19 cellular contexts compared by ENCODE assay signal in the genomic region with DNA sequence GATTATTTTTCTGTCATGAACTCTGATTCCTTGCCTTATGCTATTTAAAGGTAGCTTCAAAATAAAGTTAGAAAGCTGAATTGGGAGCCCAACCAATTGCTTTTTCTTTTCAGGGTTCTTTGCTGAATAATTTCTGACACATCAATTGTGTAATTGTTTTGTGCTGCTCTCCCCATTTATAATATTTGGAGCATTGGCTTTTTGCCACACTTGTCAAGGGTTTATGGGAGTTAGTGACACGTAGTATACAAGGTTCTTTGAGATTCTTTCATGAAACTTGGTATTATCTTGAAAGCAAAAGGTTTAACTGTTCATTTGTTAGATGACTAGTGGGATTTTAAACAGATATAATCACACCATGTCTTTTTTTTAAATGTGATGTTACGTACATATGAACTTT.
DNase-seq lines count a peak whose midpoint lies in the region; ATAC-seq, FAIRE-seq and TF ChIP-seq lines count a peak whose summit lies in the region.
"Had no signal": no experiment of that assay in that cellular context is flagged by ENCODE, and none has a peak within 500 bp of the region (broad histone marks: within the 10 kb centered on the region; RNA-seq: fewer than 3 reads in every experiment).

No MANE protein-coding gene starts in this region.

- H2AFZ ChIP-seq in OCI-LY1 (ENCODE audit: low read length) (no peak overlapping the region), astrocyte (ENCODE audit: low read depth, low read length) (no peak overlapping the region)
- H2AFZ ChIP-seq: PC-9 had no signal

- H3K9me2 ChIP-seq in OCI-LY1 (ENCODE audit: low read depth, low read length), result no peaks in the 10 kb centered on the region

- no peak for TF ChIP-seq CTCF in OCI-LY1 (IDR thresholded peaks at IDR 0.05; ENCODE audit: low read length)
- TF ChIP-seq CTCF in astrocyte (IDR thresholded peaks at IDR 0.05; ENCODE audit: insufficient read depth, low read depth, low read length), result no peak
- no peak for TF ChIP-seq CTCF in fibroblast of pulmonary artery (IDR thresholded peaks at IDR 0.05; ENCODE audit: low read length, missing control alignments)
- TF ChIP-seq CTCF in pancreas (IDR thresholded peaks at IDR 0.05), result no peak

- intact Hi-C loops in pancreas (cut with DNase I), result no loop called here

- H3K27ac Mint-ChIP-seq in astrocyte (ENCODE audit: unreplicated experiment), result no peak overlapping the region
- no peak overlapping the region for H3K27ac Mint-ChIP-seq in stimulated activated naive B cell treated with anti-CD40 and anti-IgM and Interleukin-4, amounts not matched to agents 10 μg/mL and 1 μg/mL and 100 μg/mL, for 72 hours

- peaks cover 56% of the 10 kb centered on the region for H3K4me1 ChIP-seq in OCI-LY1 (ENCODE audit: insufficient read depth, low read length, severe bottlenecking)
- no peaks in the 10 kb centered on the region for H3K4me1 ChIP-seq in astrocyte (ENCODE audit: insufficient read depth, low read length)
- peaks cover 0 to 4% (median 4%) of the 10 kb centered on the region in 3 donors for H3K4me1 ChIP-seq in pancreas

- H3K36me3 Mint-ChIP-seq in astrocyte (ENCODE audit: low read depth, unreplicated experiment), result no peaks in the 10 kb centered on the region
- H3K36me3 Mint-ChIP-seq in stimulated activated naive B cell treated with anti-CD40 and anti-IgM and Interleukin-4, amounts not matched to agents 10 μg/mL and 1 μg/mL and 100 μg/mL, for 72 hours, result peaks cover 0 to 10% of the 10 kb centered on the region in 2 donors
- H3K36me3 Mint-ChIP-seq: CD4-positive, CD25-positive, alpha-beta regulatory T cell; IgD-negative memory B cell had no signal

- no peaks in the 10 kb centered on the region for H3K9me3 ChIP-seq in OCI-LY1 (ENCODE audit: low read length)
- no peaks in the 10 kb centered on the region for H3K9me3 ChIP-seq in astrocyte (ENCODE audit: insufficient read depth, low read depth, low read length)
- H3K9me3 ChIP-seq in pancreas, result no peaks in the 10 kb centered on the region

- H3K4me3 ChIP-seq in OCI-LY1 (ENCODE audit: low read depth, low read length, poor library complexity, severe bottlenecking) (no peak overlapping the region), astrocyte (ENCODE audit: insufficient read depth, low read depth, low read length) (no peak overlapping the region), fibroblast of pulmonary artery (replicated peaks; ENCODE audit: low read depth, low read length) (no peak overlapping the region), pancreas (no peak overlapping the region)
- H3K4me3 ChIP-seq: PC-9, SK-N-MC had no signal

- H3K4me2 ChIP-seq in OCI-LY1 (ENCODE audit: low read length), result no peak overlapping the region
- no peak overlapping the region for H3K4me2 ChIP-seq in astrocyte (ENCODE audit: low read length)
- H3K4me2 ChIP-seq: PC-9 had no signal

- no peaks in the 10 kb centered on the region for H3K27me3 ChIP-seq in OCI-LY1 (ENCODE audit: insufficient read depth, low read length)
- no peaks in the 10 kb centered on the region for H3K27me3 ChIP-seq in astrocyte (ENCODE audit: insufficient read depth, low read length)
- peaks cover 0 to 5% (median 0%) of the 10 kb centered on the region in 4 donors for H3K27me3 ChIP-seq in pancreas

- H3K79me2 ChIP-seq in OCI-LY1 (ENCODE audit: insufficient read depth, low read length) (no peaks in the 10 kb centered on the region), astrocyte (ENCODE audit: insufficient read depth, low read length) (no peaks in the 10 kb centered on the region)

- no peak overlapping the region for H3K4me3 Mint-ChIP-seq in astrocyte (ENCODE audit: unreplicated experiment)
- H3K4me3 Mint-ChIP-seq in stimulated activated naive B cell treated with anti-CD40 and anti-IgM and Interleukin-4, amounts not matched to agents 10 μg/mL and 1 μg/mL and 100 μg/mL, for 72 hours, result no peak overlapping the region
- H3K4me3 Mint-ChIP-seq: CD4-positive, CD25-positive, alpha-beta regulatory T cell; IgD-negative memory B cell had no signal

- no peak for ATAC-seq in pancreas
- no peak for ATAC-seq in stimulated activated naive B cell treated with anti-CD40 and anti-IgM and Interleukin-4, amounts not matched to agents 10 μg/mL and 1 μg/mL and 100 μg/mL, for 72 hours (replicated peaks)

- H3K9ac ChIP-seq in OCI-LY1 (ENCODE audit: low read length) (no peak overlapping the region), astrocyte (ENCODE audit: low read length) (no peak overlapping the region)

- 44 to 52% methylated on average over 2 of the region's 2 CpGs for WGBS in pancreas, 2 donors

- DNase-seq in astrocyte (ENCODE audit: low read depth) (no peak), fibroblast of pulmonary artery (ENCODE audit: low read depth) (peak; percentile 8), pancreas (no peak), foreskin melanocyte (no peak)
- DNase-seq in activated CD8-positive, alpha-beta memory T cell treated with anti-CD3 and anti-CD28 coated beads, Interleukin-2, amount 50 U/mL, for 48 hours, result no peak
- DNase-seq in stimulated activated naive B cell treated with anti-CD40 and anti-IgM and Interleukin-4, amounts not matched to agents 10 μg/mL and 1 μg/mL and 100 μg/mL, for 72 hours, result no peak
- DNase-seq: CD4-positive, CD25-positive, alpha-beta regulatory T cell; NCI-H1694 treated with DMSO at 0.1 percent for 48 hours; NCI-H2081 treated with DMSO at 0.1 percent for 48 hours; NCI-H446 treated with DMSO at 0.1 percent for 48 hours; NCI-H526 treated with DMSO at 0.1 percent for 48 hours; PC-9; RPMI8226; SHP77 had no signal

- 0 out of 2 replicates have a peak, but pooled peaks cover 3% of the 10 kb centered on the region for H3F3A ChIP-seq in OCI-LY1 (ENCODE audit: insufficient read depth, low read length)

- H3K36me3 ChIP-seq in OCI-LY1 (ENCODE audit: insufficient read depth, low read length), result peaks cover 41% of the 10 kb centered on the region
- no peaks in the 10 kb centered on the region for H3K36me3 ChIP-seq in astrocyte (ENCODE audit: insufficient read depth, low read length)
- H3K36me3 ChIP-seq in pancreas, result no peaks in the 10 kb centered on the region

- H4K20me1 ChIP-seq in OCI-LY1 (ENCODE audit: insufficient read depth, low read length), result no peaks in the 10 kb centered on the region
- no peaks in the 10 kb centered on the region for H4K20me1 ChIP-seq in astrocyte (ENCODE audit: insufficient read depth, low read length)

- H3K27ac ChIP-seq in OCI-LY1 (ENCODE audit: low read depth, low read length, poor library complexity, severe bottlenecking), result peak overlapping the region; percentile 97
- H3K27ac ChIP-seq in astrocyte (ENCODE audit: low read depth, low read length), result no peak overlapping the region
- no peak overlapping the region for H3K27ac ChIP-seq in pancreas
- H3K27ac ChIP-seq: PC-9, SK-N-MC had no signal

- H3K27me3 Mint-ChIP-seq in astrocyte (ENCODE audit: low read depth, unreplicated experiment), result no peaks in the 10 kb centered on the region
- no peaks in the 10 kb centered on the region for H3K27me3 Mint-ChIP-seq in stimulated activated naive B cell treated with anti-CD40 and anti-IgM and Interleukin-4, amounts not matched to agents 10 μg/mL and 1 μg/mL and 100 μg/mL, for 72 hours
- H3K27me3 Mint-ChIP-seq: CD4-positive, CD25-positive, alpha-beta regulatory T cell; IgD-negative memory B cell had no signal

- H3K4me1 Mint-ChIP-seq in astrocyte (ENCODE audit: low read depth, unreplicated experiment), result no peaks in the 10 kb centered on the region
- H3K4me1 Mint-ChIP-seq in stimulated activated naive B cell treated with anti-CD40 and anti-IgM and Interleukin-4, amounts not matched to agents 10 μg/mL and 1 μg/mL and 100 μg/mL, for 72 hours, result peaks cover 3 to 9% of the 10 kb centered on the region in 2 donors

- FAIRE-seq in astrocyte (lab: Jason Lieb, UNC) (peak; percentile 63), pancreas (lab: Jason Lieb, UNC) (peak; percentile 82)
- FAIRE-seq: G401.6, GM18507 had no signal

- H3K9me3 Mint-ChIP-seq in astrocyte (ENCODE audit: unreplicated experiment), result no peaks in the 10 kb centered on the region
- no peaks in the 10 kb centered on the region for H3K9me3 Mint-ChIP-seq in stimulated activated naive B cell treated with anti-CD40 and anti-IgM and Interleukin-4, amounts not matched to agents 10 μg/mL and 1 μg/mL and 100 μg/mL, for 72 hours
- H3K9me3 Mint-ChIP-seq: CD4-positive, CD25-positive, alpha-beta regulatory T cell; IgD-negative memory B cell had no signal
